In the genomic region with DNA sequence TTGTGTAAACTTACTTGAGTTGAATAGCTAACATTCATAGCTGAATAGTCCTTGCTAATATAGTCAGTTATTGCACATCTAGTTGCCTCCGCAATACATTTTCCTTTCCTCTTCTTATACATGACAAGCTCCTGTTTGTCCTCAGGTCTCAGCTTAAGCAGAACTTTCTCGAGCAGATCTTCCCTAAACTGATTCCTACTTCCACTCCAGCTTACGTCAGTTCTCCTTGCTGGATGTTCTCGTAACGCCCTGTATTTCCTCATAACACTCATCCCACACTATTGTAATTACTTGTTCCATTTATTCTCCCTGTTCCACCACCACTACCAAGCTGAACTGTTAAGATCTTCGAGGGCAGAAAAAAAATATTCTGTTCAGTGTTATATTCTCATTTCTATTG, we compare ENCODE assay signal across 27 cellular contexts. TPM values are rescaled to one million over a fixed set of nuclear protein-coding genes. Genes with fewer than 3 reads are reported as not detected.
"Had no signal": no experiment of that assay in that cellular context is flagged by ENCODE, and none has a peak within 500 bp of the region (broad histone marks: within the 10 kb centered on the region; RNA-seq: fewer than 3 reads in every experiment).

No MANE protein-coding gene starts in this region.

- H3K4me1 Mint-ChIP-seq: immature natural killer cell; memory B cell; naive thymus-derived CD4-positive, alpha-beta T cell had no signal

- H2AFZ ChIP-seq: hepatocyte had no signal

- H3K79me2 ChIP-seq: hepatocyte had no signal

- H3K9me3 ChIP-seq: colonic mucosa had no signal

- FAIRE-seq: endothelial cell of umbilical vein, frontal cortex, kidney had no signal

- H3K4me3 Mint-ChIP-seq: immature natural killer cell; memory B cell; naive thymus-derived CD4-positive, alpha-beta T cell had no signal

- H3K36me3 ChIP-seq: colonic mucosa, esophagus muscularis mucosa, gastroesophageal sphincter, heart left ventricle had no signal

- H3K27me3 ChIP-seq: colonic mucosa, esophagus muscularis mucosa, foreskin keratinocyte, gastroesophageal sphincter, hepatocyte had no signal

- H3K4me2 ChIP-seq: hepatocyte had no signal

- H3K4me1 ChIP-seq: colonic mucosa, esophagus muscularis mucosa, foreskin keratinocyte, gastroesophageal sphincter, heart left ventricle had no signal

- ATAC-seq: foreskin keratinocyte; gastroesophageal sphincter; heart left ventricle; left colon; left lobe of liver; left ventricle myocardium superior; naive thymus-derived CD4-positive, alpha-beta T cell had no signal

- H3K36me3 Mint-ChIP-seq: memory B cell had no signal

- DNase-seq: colonic mucosa; cortex of kidney; dermis blood vessel endothelial cell; dorsolateral prefrontal cortex; effector CD4-positive, alpha-beta T cell; effector memory CD4-positive, alpha-beta T cell; foreskin keratinocyte; heart left ventricle; hypothalamus; immature natural killer cell; islet precursor cell; kidney; kidney glomerular epithelial cell; left colon; left ventricle myocardium superior; mammary epithelial cell; mesendoderm; midbrain; naive thymus-derived CD4-positive, alpha-beta T cell had no signal

- H3K4me3 ChIP-seq: colonic mucosa, dorsolateral prefrontal cortex, esophagus muscularis mucosa, gastroesophageal sphincter, heart left ventricle, hepatocyte, lung had no signal

- H3K27ac ChIP-seq: colonic mucosa, dorsolateral prefrontal cortex, esophagus muscularis mucosa, foreskin keratinocyte, gastroesophageal sphincter, heart left ventricle, hepatocyte had no signal

- H3K27ac Mint-ChIP-seq: immature natural killer cell; memory B cell; naive thymus-derived CD4-positive, alpha-beta T cell had no signal

RNA-seq across cellular contexts. Expression of a gene that starts 15.4 kb away (rescaled TPM):
- polyA plus RNA-seq: immature natural killer cell; naive thymus-derived CD4-positive, alpha-beta T cell had no signal
